In the genomic region with DNA sequence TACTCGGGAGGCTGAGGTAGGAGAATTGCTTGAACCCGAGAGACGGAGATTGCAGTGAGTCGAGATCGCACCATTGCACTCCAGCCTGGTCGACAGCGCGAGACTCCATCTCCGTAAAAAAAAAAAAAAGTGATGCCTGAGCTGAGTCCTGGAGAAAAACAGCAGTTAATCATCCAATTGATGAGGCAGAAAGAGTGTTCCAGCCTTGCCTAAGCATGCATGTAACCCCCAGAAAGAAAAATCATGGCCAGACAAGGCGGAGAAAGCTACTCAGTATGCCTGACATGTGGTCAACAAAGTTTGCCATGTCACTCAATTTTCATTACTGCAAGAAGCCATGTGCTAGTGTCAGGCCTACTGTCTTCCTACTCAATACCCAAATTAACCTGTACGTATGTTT, we compare ENCODE assay signal across 31 cellular contexts.
"Had no signal": no experiment of that assay in that cellular context is flagged by ENCODE, and none has a peak within 500 bp of the region (broad histone marks: within the 10 kb centered on the region; RNA-seq: fewer than 3 reads in every experiment).

No MANE protein-coding gene starts in this region.

- H3K4me3 ChIP-seq: adrenal gland, body of pancreas, breast epithelium had no signal

- H3K27me3 ChIP-seq: adrenal gland, body of pancreas, brain microvascular endothelial cell, breast epithelium had no signal

- DNase-seq: activated B cell treated with CpG ODN at 0.5 μM for 24 hours; activated CD4-positive, alpha-beta memory T cell treated with anti-CD3 and anti-CD28 coated beads for 36 hours; activated CD4-positive, alpha-beta T cell treated with anti-CD3 and anti-CD28 coated beads for 4 hours; activated CD4-positive, alpha-beta T cell treated with anti-CD3 and anti-CD28 coated beads, Interleukin-2, amount 10 ng/mL, durations not matched to agents 24 days and 14 days; activated CD4-positive, alpha-beta T cell treated with anti-CD3 and anti-CD28 coated beads, Interleukin-2, amount 50 U/mL, for 1 hour; activated CD4-positive, alpha-beta T cell treated with anti-CD3 and anti-CD28 coated beads, Interleukin-2, amount 50 U/mL, for 4 hours; activated CD4-positive, CD25-positive, alpha-beta regulatory T cell treated with anti-CD3 and anti-CD28 coated beads, Interleukin-2, amount 50 U/mL, for 72 hours; activated CD8-positive, alpha-beta memory T cell treated with anti-CD3 and anti-CD28 coated beads, Interleukin-2, amount 50 U/mL, for 4 hours; activated CD8-positive, alpha-beta T cell treated with anti-CD3 and anti-CD28 coated beads for 36 hours; activated effector memory CD4-positive, alpha-beta T cell treated with anti-CD3 and anti-CD28 coated beads, Interleukin-2, amount 50 U/mL, for 16 hours; activated gamma-delta T cell treated with Interleukin-2 at 50 U/mL for 16 hours; activated naive CD4-positive, alpha-beta T cell; activated naive CD4-positive, alpha-beta T cell treated with anti-CD3 and anti-CD28 coated beads for 36 hours; activated naive CD4-positive, alpha-beta T cell treated with anti-CD3 and anti-CD28 coated beads, Interleukin-2, amount 50 U/mL, for 16 hours; activated naive CD8-positive, alpha-beta T cell treated with anti-CD3 and anti-CD28 coated beads for 36 hours; activated T-cell treated with anti-CD3 and anti-CD28 coated beads for 4 hours; activated T-cell treated with anti-CD3 and anti-CD28 coated beads, Interleukin-2, amount 50 U/mL, for 1 hour; activated T-cell treated with anti-CD3 and anti-CD28 coated beads, Interleukin-2, amount 50 U/mL, for 4 hours; activated T-cell treated with anti-CD3 and anti-CD28 coated beads, Interleukin-2, amount 50 U/mL, for 72 hours; adrenal gland; amniotic stem cell; aorta; body of pancreas; brain microvascular endothelial cell; central memory CD4-positive, alpha-beta T cell; T-helper 1 cell; T-helper 2 cell; T-helper 9 cell had no signal

- H3K36me3 ChIP-seq: adrenal gland, brain microvascular endothelial cell, breast epithelium had no signal

- ATAC-seq: activated CD8-positive, alpha-beta T cell treated with anti-CD3 and anti-CD28 coated beads for 36 hours; activated naive CD4-positive, alpha-beta T cell treated with anti-CD3 and anti-CD28 coated beads, Interleukin-2, amount 50 U/mL, for 72 hours; activated T-cell treated with anti-CD3 and anti-CD28 coated beads, Interleukin-2, amount 50 U/mL, for 4 hours; activated T-cell treated with anti-CD3 and anti-CD28 coated beads, Interleukin-2, amount 50 U/mL, for 72 hours; activated T-helper 17 cell treated with anti-CD3 and anti-CD28 coated beads, Interleukin-2, amount 50 U/mL, for 72 hours; body of pancreas had no signal
